ENCODE assay signal across 1 cellular context in the genomic region with DNA sequence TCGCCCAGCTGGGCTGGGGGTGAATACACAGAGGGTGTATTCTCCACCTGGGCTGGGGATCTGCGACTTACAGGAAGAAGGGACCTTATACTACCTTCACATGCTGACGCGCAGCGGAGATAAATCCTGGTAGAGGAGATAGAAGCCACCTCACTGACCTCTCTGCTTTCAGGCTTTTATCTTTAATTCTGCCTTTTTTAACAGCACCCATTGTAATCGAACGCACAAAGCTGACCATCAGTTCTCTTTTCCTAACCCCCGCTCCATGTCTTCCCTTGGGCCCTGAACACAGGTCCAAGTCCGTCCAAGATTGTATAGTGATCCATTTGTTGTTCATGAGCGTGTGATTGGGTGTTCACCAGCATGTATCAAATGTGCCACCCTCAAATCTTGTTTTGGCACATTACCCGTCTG.
TF ChIP-seq lines count a peak whose summit lies in the region.

No MANE protein-coding gene starts in this region.

TF ChIP-seq in K562, 482 proteins besides CTCF, POLR2A, EP300 and RAD21:
- no peak for TF ChIP-seq U2AF1 (optimal IDR thresholded peaks at IDR 0.05; ENCODE audit: low read depth, low read length)
- no peak for TF ChIP-seq ATF3 (IDR thresholded peaks at IDR 0.05)
- no peak for TF ChIP-seq ATF3 (CRISPR knock-in tag; conservative IDR thresholded peaks at IDR 0.05)
- TF ChIP-seq ZKSCAN8 (CRISPR knock-in tag; IDR thresholded peaks at IDR 0.05): peak; percentile 57; the same call in 1 of the 2 replicates
- TF ChIP-seq ZNF766 (CRISPR knock-in tag; conservative IDR thresholded peaks at IDR 0.05): peak; percentile 50; the same call in 1 of the 2 replicates
- peak; percentile 6; the same call in 1 of the 2 replicates for TF ChIP-seq EHMT2 (IDR thresholded peaks at IDR 0.05)
- no peak for TF ChIP-seq NR4A1 (CRISPR knock-in tag; IDR thresholded peaks at IDR 0.05)
- 0 out of 2 replicates have a peak, but pooled peaks have one; percentile 14 for TF ChIP-seq NR4A1 (tag; IDR thresholded peaks at IDR 0.05)
- no peak for TF ChIP-seq ATF1 (CRISPR knock-in tag; IDR thresholded peaks at IDR 0.05)
- TF ChIP-seq ATF1 (tag; IDR thresholded peaks at IDR 0.05): peak; percentile 38
- TF ChIP-seq ZNF584 (CRISPR knock-in tag; IDR thresholded peaks at IDR 0.05; ENCODE audit: low read depth): peak; percentile 32; the same call in 1 of the 2 replicates
- TF ChIP-seq TAF1 (IDR thresholded peaks at IDR 0.05; ENCODE audit: control insufficient read depth, extremely low read depth, insufficient read depth, low read length, severe bottlenecking): no peak
- TF ChIP-seq FOXP1 (CRISPR knock-in tag; IDR thresholded peaks at IDR 0.05): 0 out of 2 replicates have a peak, but pooled peaks have one; percentile 6
- TF ChIP-seq MTA3 (IDR thresholded peaks at IDR 0.05; ENCODE audit: borderline replicate concordance): no peak
- TF ChIP-seq ATF7 (IDR thresholded peaks at IDR 0.05): no peak
- TF ChIP-seq BRD9 (IDR thresholded peaks at IDR 0.05; ENCODE audit: low read depth, partially characterized antibody): peak; percentile 61
- TF ChIP-seq, protein P1, sequence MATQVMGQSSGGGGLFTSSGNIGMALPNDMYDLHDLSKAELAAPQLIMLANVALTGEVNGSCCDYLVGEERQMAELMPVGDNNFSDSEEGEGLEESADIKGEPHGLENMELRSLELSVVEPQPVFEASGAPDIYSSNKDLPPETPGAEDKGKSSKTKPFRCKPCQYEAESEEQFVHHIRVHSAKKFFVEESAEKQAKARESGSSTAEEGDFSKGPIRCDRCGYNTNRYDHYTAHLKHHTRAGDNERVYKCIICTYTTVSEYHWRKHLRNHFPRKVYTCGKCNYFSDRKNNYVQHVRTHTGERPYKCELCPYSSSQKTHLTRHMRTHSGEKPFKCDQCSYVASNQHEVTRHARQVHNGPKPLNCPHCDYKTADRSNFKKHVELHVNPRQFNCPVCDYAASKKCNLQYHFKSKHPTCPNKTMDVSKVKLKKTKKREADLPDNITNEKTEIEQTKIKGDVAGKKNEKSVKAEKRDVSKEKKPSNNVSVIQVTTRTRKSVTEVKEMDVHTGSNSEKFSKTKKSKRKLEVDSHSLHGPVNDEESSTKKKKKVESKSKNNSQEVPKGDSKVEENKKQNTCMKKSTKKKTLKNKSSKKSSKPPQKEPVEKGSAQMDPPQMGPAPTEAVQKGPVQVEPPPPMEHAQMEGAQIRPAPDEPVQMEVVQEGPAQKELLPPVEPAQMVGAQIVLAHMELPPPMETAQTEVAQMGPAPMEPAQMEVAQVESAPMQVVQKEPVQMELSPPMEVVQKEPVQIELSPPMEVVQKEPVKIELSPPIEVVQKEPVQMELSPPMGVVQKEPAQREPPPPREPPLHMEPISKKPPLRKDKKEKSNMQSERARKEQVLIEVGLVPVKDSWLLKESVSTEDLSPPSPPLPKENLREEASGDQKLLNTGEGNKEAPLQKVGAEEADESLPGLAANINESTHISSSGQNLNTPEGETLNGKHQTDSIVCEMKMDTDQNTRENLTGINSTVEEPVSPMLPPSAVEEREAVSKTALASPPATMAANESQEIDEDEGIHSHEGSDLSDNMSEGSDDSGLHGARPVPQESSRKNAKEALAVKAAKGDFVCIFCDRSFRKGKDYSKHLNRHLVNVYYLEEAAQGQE (CRISPR knock-in tag; IDR thresholded peaks at IDR 0.05; ENCODE audit: low read depth): no peak; the same call in 1 of the 2 replicates
- 0 out of 2 replicates have a peak, but pooled peaks have one; percentile 2 for TF ChIP-seq DMBX1 (CRISPR knock-in tag; IDR thresholded peaks at IDR 0.05; ENCODE audit: borderline replicate concordance)
- no peak for TF ChIP-seq AFF1 (IDR thresholded peaks at IDR 0.05; ENCODE audit: low read depth in 1 of 2, partially characterized antibody in 2 of 2)
- 0 out of 2 replicates have a peak, but pooled peaks have one; percentile 14 for TF ChIP-seq ZNF644 (tag; IDR thresholded peaks at IDR 0.05; ENCODE audit: low read depth)
- TF ChIP-seq NFRKB (IDR thresholded peaks at IDR 0.05; ENCODE audit: low read depth): peak; percentile 66; the same call in 1 of the 2 replicates
- 0 out of 2 replicates have a peak, but pooled peaks have one; percentile 4 for TF ChIP-seq GTF2F1 (IDR thresholded peaks at IDR 0.05; ENCODE audit: low read depth, low read length)
- no peak for TF ChIP-seq HDAC6 (IDR thresholded peaks at IDR 0.05; ENCODE audit: low read depth, low read length)
- TF ChIP-seq HDAC8 (tag; IDR thresholded peaks at IDR 0.05): peak; percentile 65; the same call in 1 of the 2 replicates
- peak; percentile 9; the same call in 1 of the 2 replicates for TF ChIP-seq CBFB (CRISPR knock-in tag; IDR thresholded peaks at IDR 0.05)
- TF ChIP-seq NFE2L1 (tag; IDR thresholded peaks at IDR 0.05; ENCODE audit: borderline replicate concordance, low read depth): no peak
- no peak for TF ChIP-seq CREBBP (IDR thresholded peaks at IDR 0.05; ENCODE audit: low read depth, low read length)
- TF ChIP-seq TFAP4 (CRISPR knock-in tag; IDR thresholded peaks at IDR 0.05; ENCODE audit: borderline replicate concordance): 0 out of 2 replicates have a peak, but pooled peaks have one; percentile 57
- no peak for TF ChIP-seq SMAD3 (CRISPR knock-in tag; conservative IDR thresholded peaks at IDR 0.05)
- TF ChIP-seq ZNF518B (CRISPR knock-in tag; IDR thresholded peaks at IDR 0.05): no peak
- no peak for TF ChIP-seq PML (IDR thresholded peaks at IDR 0.05; ENCODE audit: low read length)
- TF ChIP-seq JUND (IDR thresholded peaks at IDR 0.05; ENCODE audit: borderline replicate concordance, low read depth, low read length): no peak
- TF ChIP-seq JUND (tag; IDR thresholded peaks at IDR 0.05; ENCODE audit: borderline replicate concordance, low read depth, low read length): peak; percentile 31; the same call in 1 of the 3 replicates
- 0 out of 2 replicates have a peak, but pooled peaks have one; percentile 35 for TF ChIP-seq PTBP1 (IDR thresholded peaks at IDR 0.05; ENCODE audit: low read depth, low read length)
- peak; percentile 7 for TF ChIP-seq POLR2B (IDR thresholded peaks at IDR 0.05; ENCODE audit: low read depth, partially characterized antibody)
- no peak for TF ChIP-seq RFX1 (IDR thresholded peaks at IDR 0.05)
- TF ChIP-seq SMAD2 (IDR thresholded peaks at IDR 0.05; ENCODE audit: low read depth, low read length): no peak
- TF ChIP-seq TEAD1 (CRISPR knock-in tag; IDR thresholded peaks at IDR 0.05): 0 out of 4 replicates have a peak, but pooled peaks of 1 of the 2 experiments have one; percentile 20
- peak; percentile 63; the same call in 1 of the 2 replicates for TF ChIP-seq BACH1 (tag; IDR thresholded peaks at IDR 0.05)
- TF ChIP-seq HDAC2 (IDR thresholded peaks at IDR 0.05): peak; percentile 9; the same call in 1 of the 2 replicates
- no peak for TF ChIP-seq RBM25 (IDR thresholded peaks at IDR 0.05; ENCODE audit: low read depth, low read length, severe bottlenecking)
- TF ChIP-seq ID3 (CRISPR knock-in tag; IDR thresholded peaks at IDR 0.05): no peak
- 0 out of 2 replicates have a peak, but pooled peaks have one; percentile 13 for TF ChIP-seq ID3 (tag; IDR thresholded peaks at IDR 0.05)
- 0 out of 2 replicates have a peak, but pooled peaks have one; percentile 32 for TF ChIP-seq HINFP (tag; conservative IDR thresholded peaks at IDR 0.05; ENCODE audit: low read depth)
